Comparison of ENCODE assay signal across 20 cellular contexts in the genomic region with DNA sequence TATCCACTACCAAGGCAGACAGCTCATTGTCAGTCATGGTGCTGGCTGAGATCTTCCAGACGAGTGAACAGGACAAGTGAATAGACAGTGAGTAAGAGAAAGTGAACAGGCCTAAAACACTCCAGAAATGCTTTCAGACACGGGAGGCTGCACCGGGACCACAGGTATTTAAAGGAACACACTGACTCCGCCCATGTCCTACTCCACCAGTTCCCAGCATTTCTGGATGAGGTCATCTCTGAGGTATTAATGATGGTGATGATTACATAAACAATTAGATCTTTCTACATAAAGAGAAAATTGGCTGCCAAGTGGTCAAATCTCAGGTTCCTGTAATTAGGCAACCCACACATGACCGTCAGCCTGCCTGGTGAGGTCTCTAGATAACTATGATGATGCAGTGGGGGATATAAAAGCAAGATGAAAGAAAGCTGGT. TPM values are rescaled to one million over a fixed set of nuclear protein-coding genes. Genes with fewer than 3 reads are reported as not detected.
DNase-seq lines count a peak whose midpoint lies in the region; TF ChIP-seq lines count a peak whose summit lies in the region.
"Had no signal": no experiment of that assay in that cellular context is flagged by ENCODE, and none has a peak within 500 bp of the region (broad histone marks: within the 10 kb centered on the region; RNA-seq: fewer than 3 reads in every experiment).

Gene ACTBL2, minus strand, starts transcription at position 141 of the 436 bp plus-strand sequence. Its CDS starts 104 bp downstream, at position 37.

- in situ Hi-C loops in G401 (cut with HindIII; ENCODE audit: low sequenced_read_pairs): no loop called here

- H3K9me2 ChIP-seq in hepatocyte (replicated peaks; ENCODE audit: insufficient read depth): no peaks in the 10 kb centered on the region

- H3K9me3 ChIP-seq in HEK293 (ENCODE audit: control insufficient read depth, insufficient read depth, low read depth, low read length) (no peaks in the 10 kb centered on the region), hepatocyte (ENCODE audit: low read depth) (no peaks in the 10 kb centered on the region)
- H3K9me3 ChIP-seq: thyroid gland had no signal

- H3K27ac ChIP-seq in HEK293 (ENCODE audit: extremely low read depth, low read depth, low read length) (no peak within 1 kb of the TSS), hepatocyte (no peak within 1 kb of the TSS)
- H3K27ac ChIP-seq: parathyroid adenoma, thyroid gland had no signal

- DNase-seq in A172 (ENCODE audit: low spot score): peak; percentile 69
- DNase-seq in amniotic epithelial cell (ENCODE audit: low read depth): peak; percentile 97
- peak; percentile 28 for DNase-seq in hepatocyte (ENCODE audit: low spot score)
- DNase-seq in activated CD4-positive, CD25-positive, alpha-beta regulatory T cell treated with anti-CD3 and anti-CD28 coated beads, Interleukin-2, amount 50 U/mL, for 72 hours: no peak
- DNase-seq in activated T-helper 1 cell treated with anti-CD3 and anti-CD28 coated beads, Interleukin-12 subunit alpha, Interleukin-12 subunit beta, Interleukin-2, Interleukin-4 antibody, amounts not matched to agents 30 ng/mL and 10 ng/mL and 1 ng/mL, durations not matched to agents 14 hours and 24 hours and 36 hours (ENCODE audit: low spot score): no peak
- DNase-seq in GM19238 (ENCODE audit: insufficient read length, low spot score): no peak
- DNase-seq in G401 (ENCODE audit: low spot score): no peak
- DNase-seq: activated CD4-positive, alpha-beta T cell treated with anti-CD3 and anti-CD28 coated beads, Interleukin-2, amount 50 U/mL, for 48 hours; activated effector memory CD4-positive, alpha-beta T cell treated with anti-CD3 and anti-CD28 coated beads, Interleukin-2, amount 50 U/mL, for 16 hours; caudate nucleus; KG1; NCI-H1694; NCI-H510A; stimulated activated CD4-positive, alpha-beta T cell treated with anti-CD3 and anti-CD28 coated beads, Interleukin-15, amount 100 ng/mL, for 24 hours; T1000 had no signal

- H3K4me1 ChIP-seq in HEK293 (ENCODE audit: control insufficient read depth, insufficient read depth, low read length): no peaks in the 10 kb centered on the region
- H3K4me1 ChIP-seq in hepatocyte (ENCODE audit: insufficient read depth): no peaks in the 10 kb centered on the region
- H3K4me1 ChIP-seq: parathyroid adenoma, thyroid gland had no signal

- H3K4me1 Mint-ChIP-seq in activated T-helper 1 cell treated with anti-CD3 and anti-CD28 coated beads, Interleukin-12 subunit alpha, Interleukin-12 subunit beta, Interleukin-2, Interleukin-4 antibody, amounts not matched to agents 30 ng/mL and 10 ng/mL and 1 ng/mL, durations not matched to agents 14 hours and 24 hours and 36 hours (ENCODE audit: low read depth): no peaks in the 10 kb centered on the region

- no peak within 1 kb of the TSS for H3K27ac Mint-ChIP-seq in activated T-helper 1 cell treated with anti-CD3 and anti-CD28 coated beads, Interleukin-12 subunit alpha, Interleukin-12 subunit beta, Interleukin-2, Interleukin-4 antibody, amounts not matched to agents 30 ng/mL and 10 ng/mL and 1 ng/mL, durations not matched to agents 14 hours and 24 hours and 36 hours
- H3K27ac Mint-ChIP-seq: mesothelial cell of epicardium had no signal

- intact Hi-C loops in activated T-helper 1 cell treated with anti-CD3 and anti-CD28 coated beads, Interleukin-12 subunit alpha, Interleukin-12 subunit beta, Interleukin-2, Interleukin-4 antibody, amounts not matched to agents 30 ng/mL and 10 ng/mL and 1 ng/mL, durations not matched to agents 14 hours and 24 hours and 36 hours (cut with micrococcal nuclease): no loop called here

- no peaks in the 10 kb centered on the region for H3K79me2 ChIP-seq in hepatocyte
- H3K79me2 ChIP-seq: parathyroid adenoma had no signal

- no peaks in the 10 kb centered on the region for H3K36me3 Mint-ChIP-seq in activated T-helper 1 cell treated with anti-CD3 and anti-CD28 coated beads, Interleukin-12 subunit alpha, Interleukin-12 subunit beta, Interleukin-2, Interleukin-4 antibody, amounts not matched to agents 30 ng/mL and 10 ng/mL and 1 ng/mL, durations not matched to agents 14 hours and 24 hours and 36 hours (ENCODE audit: low read depth)
- H3K36me3 Mint-ChIP-seq: mesothelial cell of epicardium had no signal

- H3K4me3 Mint-ChIP-seq in activated T-helper 1 cell treated with anti-CD3 and anti-CD28 coated beads, Interleukin-12 subunit alpha, Interleukin-12 subunit beta, Interleukin-2, Interleukin-4 antibody, amounts not matched to agents 30 ng/mL and 10 ng/mL and 1 ng/mL, durations not matched to agents 14 hours and 24 hours and 36 hours: no peak within 1 kb of the TSS
- H3K4me3 Mint-ChIP-seq: mesothelial cell of epicardium had no signal

- H2AFZ ChIP-seq in hepatocyte: no peak within 1 kb of the TSS
- H2AFZ ChIP-seq: parathyroid adenoma had no signal

- peaks cover 7% of the 10 kb centered on the region for H3K27me3 Mint-ChIP-seq in activated T-helper 1 cell treated with anti-CD3 and anti-CD28 coated beads, Interleukin-12 subunit alpha, Interleukin-12 subunit beta, Interleukin-2, Interleukin-4 antibody, amounts not matched to agents 30 ng/mL and 10 ng/mL and 1 ng/mL, durations not matched to agents 14 hours and 24 hours and 36 hours (ENCODE audit: insufficient read depth)

- CTCF ChIA-PET in HEK293 (lab: Yijun Ruan, JAX): interaction anchor here (0.7 to 0.9 kb wide), 3 partner anchors 11 to 42 kb away, joined by 3 read pairs; no protein-coding TSS in a partner anchor

- H3K4me3 ChIP-seq in HEK293 (ENCODE audit: low read depth, low read length): no peak within 1 kb of the TSS
- H3K4me3 ChIP-seq in hepatocyte: no peak within 1 kb of the TSS
- H3K4me3 ChIP-seq: thyroid gland had no signal

- H4K20me1 ChIP-seq in hepatocyte (ENCODE audit: insufficient read depth, poor library complexity, severe bottlenecking): no peaks in the 10 kb centered on the region

- no peak for TF ChIP-seq CTCF in HEK293 (tag by site-specific recombination; IDR thresholded peaks at IDR 0.05)
- TF ChIP-seq CTCF in hepatocyte (IDR thresholded peaks at IDR 0.05; ENCODE audit: poor library complexity): no peak

- no peaks in the 10 kb centered on the region for H3K27me3 ChIP-seq in hepatocyte
- H3K27me3 ChIP-seq: thyroid gland had no signal

- no peaks in the 10 kb centered on the region for H3K9me3 Mint-ChIP-seq in activated T-helper 1 cell treated with anti-CD3 and anti-CD28 coated beads, Interleukin-12 subunit alpha, Interleukin-12 subunit beta, Interleukin-2, Interleukin-4 antibody, amounts not matched to agents 30 ng/mL and 10 ng/mL and 1 ng/mL, durations not matched to agents 14 hours and 24 hours and 36 hours

- no peak within 1 kb of the TSS for H3K4me2 ChIP-seq in hepatocyte

- H3K36me3 ChIP-seq in HEK293 (ENCODE audit: control insufficient read depth in 2 of 2, insufficient read depth in 1 of 2, low read length in 2 of 2) (no peaks in the 10 kb centered on the region), hepatocyte (replicated peaks; ENCODE audit: insufficient read depth, low read depth) (no peaks in the 10 kb centered on the region)
- H3K36me3 ChIP-seq: thyroid gland had no signal

- WGBS in hepatocyte (ENCODE audit: low lambda C conversion rate, missing lambda C conversion rate): 61% methylated on average over 5 of the region's 5 CpGs

- POLR2A ChIA-PET in HEK293 (lab: Yijun Ruan, JAX): interaction anchor here (1.0 to 1.3 kb wide), 4 partner anchors 13 to 977 kb away, joined by 3 to 5 read pairs (median 4); partner anchors contain the start of gene PLK2

TF ChIP-seq in HEK293, 187 proteins besides CTCF, POLR2A, EP300 and RAD21 (continues in another document):
- TF ChIP-seq ZNF366 (tag by site-specific recombination; conservative IDR thresholded peaks at IDR 0.05) (peak; percentile 90), ZBTB21 (tag by site-specific recombination; IDR thresholded peaks at IDR 0.05) (peak; percentile 83), GFI1B (tag by site-specific recombination; IDR thresholded peaks at IDR 0.05) (peak; percentile 57; the same call in 1 of the 2 replicates), ZNF394 (tag by site-specific recombination; IDR thresholded peaks at IDR 0.05; ENCODE audit: borderline replicate concordance) (0 out of 2 replicates have a peak, but pooled peaks have one; percentile 14)
- TF ChIP-seq, protein P1, sequence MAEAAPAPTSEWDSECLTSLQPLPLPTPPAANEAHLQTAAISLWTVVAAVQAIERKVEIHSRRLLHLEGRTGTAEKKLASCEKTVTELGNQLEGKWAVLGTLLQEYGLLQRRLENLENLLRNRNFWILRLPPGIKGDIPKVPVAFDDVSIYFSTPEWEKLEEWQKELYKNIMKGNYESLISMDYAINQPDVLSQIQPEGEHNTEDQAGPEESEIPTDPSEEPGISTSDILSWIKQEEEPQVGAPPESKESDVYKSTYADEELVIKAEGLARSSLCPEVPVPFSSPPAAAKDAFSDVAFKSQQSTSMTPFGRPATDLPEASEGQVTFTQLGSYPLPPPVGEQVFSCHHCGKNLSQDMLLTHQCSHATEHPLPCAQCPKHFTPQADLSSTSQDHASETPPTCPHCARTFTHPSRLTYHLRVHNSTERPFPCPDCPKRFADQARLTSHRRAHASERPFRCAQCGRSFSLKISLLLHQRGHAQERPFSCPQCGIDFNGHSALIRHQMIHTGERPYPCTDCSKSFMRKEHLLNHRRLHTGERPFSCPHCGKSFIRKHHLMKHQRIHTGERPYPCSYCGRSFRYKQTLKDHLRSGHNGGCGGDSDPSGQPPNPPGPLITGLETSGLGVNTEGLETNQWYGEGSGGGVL (tag by site-specific recombination; IDR thresholded peaks at IDR 0.05): peak; percentile 23; the same call in 1 of the 2 replicates
- TF ChIP-seq, protein P2, sequence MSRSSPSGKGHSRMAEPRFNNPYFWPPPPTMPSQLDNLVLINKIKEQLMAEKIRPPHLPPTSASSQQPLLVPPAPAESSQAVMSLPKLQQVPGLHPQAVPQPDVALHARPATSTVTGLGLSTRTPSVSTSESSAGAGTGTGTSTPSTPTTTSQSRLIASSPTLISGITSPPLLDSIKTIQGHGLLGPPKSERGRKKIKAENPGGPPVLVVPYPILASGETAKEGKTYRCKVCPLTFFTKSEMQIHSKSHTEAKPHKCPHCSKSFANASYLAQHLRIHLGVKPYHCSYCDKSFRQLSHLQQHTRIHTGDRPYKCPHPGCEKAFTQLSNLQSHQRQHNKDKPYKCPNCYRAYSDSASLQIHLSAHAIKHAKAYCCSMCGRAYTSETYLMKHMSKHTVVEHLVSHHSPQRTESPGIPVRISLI (tag by site-specific recombination; IDR thresholded peaks at IDR 0.05): 0 out of 2 replicates have a peak, but pooled peaks have one; percentile 35

RNA-seq across cellular contexts. Expression of gene ACTBL2, which starts in this region (rescaled TPM):
- total RNA-seq in A172 (2014; rRNA removed; shearing (Covaris generic)): 0.05 TPM in 1 of 2 replicates, not detected in the other
- total RNA-seq in hepatocyte: 0.16 and 0.83 TPM in 2 replicates
- 0.17 TPM in 1 of 2 replicates, not detected in the other for polyA plus RNA-seq in hepatocyte
- total RNA-seq in activated T-helper 1 cell treated with anti-CD3 and anti-CD28 coated beads, Interleukin-12 subunit alpha, Interleukin-12 subunit beta, Interleukin-2, Interleukin-4 antibody, amounts not matched to agents 30 ng/mL and 10 ng/mL and 1 ng/mL, durations not matched to agents 14 hours and 24 hours and 36 hours: not detected in 2 replicates
- not detected in 2 replicates for total RNA-seq in G401 (2014; rRNA removed; shearing (Covaris generic))
- total RNA-seq: A673 had no signal

Comparison
In these comparisons a context has a peak if more than half of its experiments do, and no peak if none do; other contexts are left out.
1. Peak in DNase-seq in A172; RNA of the gene not detected or under 1 TPM.
2. Peak in DNase-seq in hepatocyte; RNA of the gene not detected or under 1 TPM.